Comparison of ENCODE assay signal across 30 cellular contexts in the genomic region with DNA sequence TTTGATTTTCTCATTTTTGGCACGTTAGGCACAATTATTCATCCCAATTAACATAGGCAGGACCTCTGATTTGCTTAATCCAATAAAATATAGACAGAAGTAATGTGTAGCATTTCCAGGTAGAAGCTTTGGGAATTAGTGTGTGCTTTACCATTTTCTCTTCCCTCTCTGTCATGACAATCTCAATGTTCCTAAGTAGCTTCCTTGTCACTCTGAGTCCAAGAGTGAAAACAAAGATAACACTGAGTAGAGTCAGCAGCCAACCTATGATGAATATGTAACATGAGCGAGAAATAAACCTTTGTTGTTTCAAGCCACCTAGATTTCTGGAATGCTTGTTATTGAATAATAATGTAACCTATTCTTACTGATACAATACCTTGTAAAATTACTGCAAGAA.
"Had no signal": no experiment of that assay in that cellular context is flagged by ENCODE, and none has a peak within 500 bp of the region (broad histone marks: within the 10 kb centered on the region; RNA-seq: fewer than 3 reads in every experiment).

No MANE protein-coding gene starts in this region.

- DNase-seq: activated effector memory CD4-positive, alpha-beta T cell treated with anti-CD3 and anti-CD28 coated beads, Interleukin-2, amount 50 U/mL, for 16 hours; activated effector memory CD4-positive, alpha-beta T cell treated with Interleukin-2 at 50 U/mL for 16 hours; activated gamma-delta T cell; activated gamma-delta T cell treated with Interleukin-2 at 50 U/mL for 16 hours; activated naive CD4-positive, alpha-beta T cell; activated naive CD4-positive, alpha-beta T cell treated with anti-CD3 and anti-CD28 coated beads for 36 hours; activated naive CD4-positive, alpha-beta T cell treated with anti-CD3 and anti-CD28 coated beads, Interleukin-2, amount 10 ng/mL, durations not matched to agents 7 days and 5 days; activated naive CD4-positive, alpha-beta T cell treated with anti-CD3 and anti-CD28 coated beads, Interleukin-2, amount 50 U/mL, for 16 hours; activated naive CD4-positive, alpha-beta T cell treated with Interleukin-2 at 50 U/mL for 16 hours; activated naive CD8-positive, alpha-beta T cell treated with anti-CD3 and anti-CD28 coated beads for 36 hours; activated naive CD8-positive, alpha-beta T cell treated with anti-CD3 and anti-CD28 coated beads, Interleukin-2, amount 10 ng/mL, durations not matched to agents 7 days and 5 days; activated naive CD8-positive, alpha-beta T cell treated with anti-CD3 and anti-CD28 coated beads, Interleukin-2, amount 50 U/mL, for 24 hours; activated T-cell treated with anti-CD3 and anti-CD28 coated beads, Interleukin-2, amount 50 U/mL, for 1 hour; activated T-cell treated with anti-CD3 and anti-CD28 coated beads, Interleukin-2, amount 50 U/mL, for 24 hours; activated T-cell treated with anti-CD3 and anti-CD28 coated beads, Interleukin-2, amount 50 U/mL, for 4 hours; activated T-cell treated with anti-CD3 and anti-CD28 coated beads, Interleukin-2, amount 50 U/mL, for 48 hours; activated T-cell treated with anti-CD3 and anti-CD28 coated beads, Interleukin-2, amount 50 U/mL, for 72 hours; adrenal gland; amniotic stem cell; amygdala; anterior cingulate cortex; aorta; body of pancreas; brain microvascular endothelial cell; caudate nucleus; central memory CD4-positive, alpha-beta T cell; cerebellar nuclear complex had no signal

- H3K27me3 ChIP-seq: adrenal gland, ascending aorta, body of pancreas, brain microvascular endothelial cell, breast epithelium, cardiac muscle cell had no signal

- H3K4me3 ChIP-seq: adrenal gland, ascending aorta, body of pancreas, breast epithelium, cardiac muscle cell had no signal

- H3K9me3 ChIP-seq: adrenal gland, ascending aorta, body of pancreas, breast epithelium had no signal

- H3K36me3 ChIP-seq: adrenal gland, ascending aorta, brain microvascular endothelial cell, breast epithelium, cardiac muscle cell had no signal

- H3K27ac ChIP-seq: adrenal gland, ascending aorta, body of pancreas, brain microvascular endothelial cell, breast epithelium, cardiac muscle cell had no signal
